ENCODE assay signal across 10 cellular contexts in genomic region chr9:137071282-137071681, GRCh38. TPM values are rescaled to one million over a fixed set of nuclear protein-coding genes. Genes with fewer than 3 reads are reported as not detected.
DNase-seq lines count a peak whose midpoint lies in the region; ATAC-seq and TF ChIP-seq lines count a peak whose summit lies in the region.
"Had no signal": no experiment of that assay in that cellular context is flagged by ENCODE, and none has a peak within 500 bp of the region (broad histone marks: within the 10 kb centered on the region; RNA-seq: fewer than 3 reads in every experiment).

No MANE protein-coding gene starts in this region.

- no peaks in the 10 kb centered on the region; the same call in 1 of the 2 replicates for H3K36me3 ChIP-seq in KOPT-K1 (ENCODE audit: insufficient read depth, low read length)
- H3K36me3 ChIP-seq: ovary had no signal

- peaks cover 0 to 3% (median 3%) of the 10 kb centered on the region in 3 donors for H3K27me3 Mint-ChIP-seq in CD14-positive monocyte (ENCODE audit: low read depth in 3 of 3)
- no peaks in the 10 kb centered on the region for H3K27me3 Mint-ChIP-seq in natural killer cell treated with Interleukin-12 subunit alpha and Interleukin-12 subunit beta and Interleukin-15 and Interleukin-18, amount 100 ng/mL, for 72 hours

- peaks cover 68% of the 10 kb centered on the region for H3K4me1 Mint-ChIP-seq in CD14-positive monocyte
- peaks cover 18 to 19% of the 10 kb centered on the region in 2 donors for H3K4me1 Mint-ChIP-seq in natural killer cell treated with Interleukin-12 subunit alpha and Interleukin-12 subunit beta and Interleukin-15 and Interleukin-18, amount 100 ng/mL, for 72 hours (ENCODE audit: low read depth in 2 of 2)

- H3K27ac ChIP-seq in KOPT-K1 (ENCODE audit: low read depth, low read length, poor library complexity, severe bottlenecking) (peak overlapping the region; percentile 37), caudate nucleus (ENCODE audit: low read depth, low read length) (peak overlapping the region; percentile 98)
- H3K27ac ChIP-seq: ovary had no signal

- peak overlapping the region; percentile 41 to 96 (median 89) for H3K27ac Mint-ChIP-seq in CD14-positive monocyte
- peak overlapping the region; percentile 89 to 90 for H3K27ac Mint-ChIP-seq in natural killer cell treated with Interleukin-12 subunit alpha and Interleukin-12 subunit beta and Interleukin-15 and Interleukin-18, amount 100 ng/mL, for 72 hours

- H3K4me3 Mint-ChIP-seq in CD14-positive monocyte: peak overlapping the region; percentile 75 to 91
- peak overlapping the region; percentile 88 for H3K4me3 Mint-ChIP-seq in natural killer cell treated with Interleukin-12 subunit alpha and Interleukin-12 subunit beta and Interleukin-15 and Interleukin-18, amount 100 ng/mL, for 72 hours

- DNase-seq in CD14-positive monocyte (ENCODE audit: low spot score) (no peak), caudate nucleus (lab: John Stamatoyannopoulos, UW) (no peak), AML-193 (lab: John Stamatoyannopoulos, UW) (no peak), NCI-H524 (lab: John Stamatoyannopoulos, UW) (no peak), NOMO-1 (lab: John Stamatoyannopoulos, UW; ENCODE audit: unreplicated experiment in 2 of 2) (no peak)
- DNase-seq in natural killer cell treated with Interleukin-12 subunit alpha and Interleukin-12 subunit beta and Interleukin-15 and Interleukin-18, amount 100 ng/mL, for 72 hours (ENCODE audit: low spot score): no peak

- no peak for ATAC-seq in natural killer cell treated with Interleukin-12 subunit alpha and Interleukin-12 subunit beta and Interleukin-15 and Interleukin-18, amount 100 ng/mL, for 72 hours
- ATAC-seq in GM18502 (IDR thresholded peaks at IDR 0.05; ENCODE audit: poor library complexity, unreplicated experiment): no peak

- TF ChIP-seq CTCF in CD14-positive monocyte (IDR thresholded peaks at IDR 0.05): no peak

- no peaks in the 10 kb centered on the region for H3K9me3 ChIP-seq in KOPT-K1 (ENCODE audit: insufficient read depth, low read length, poor library complexity, severe bottlenecking)
- H3K9me3 ChIP-seq: ovary had no signal

- peaks cover 0 to 4% of the 10 kb centered on the region in 2 donors for H3K36me3 Mint-ChIP-seq in CD14-positive monocyte
- H3K36me3 Mint-ChIP-seq in natural killer cell treated with Interleukin-12 subunit alpha and Interleukin-12 subunit beta and Interleukin-15 and Interleukin-18, amount 100 ng/mL, for 72 hours: no peaks in the 10 kb centered on the region

- intact Hi-C loops in CD14-positive monocyte (cut with micrococcal nuclease): loop anchor here in 1 of 2 donors (2.0 kb wide), 1 partner anchor 16 kb away; the partner anchor contains the start of gene MAN1B1

- H3K9me3 Mint-ChIP-seq in CD14-positive monocyte: peaks cover 0 to 4% (median 2%) of the 10 kb centered on the region in 7 donors
- no peaks in the 10 kb centered on the region for H3K9me3 Mint-ChIP-seq in natural killer cell treated with Interleukin-12 subunit alpha and Interleukin-12 subunit beta and Interleukin-15 and Interleukin-18, amount 100 ng/mL, for 72 hours

RNA-seq across cellular contexts. Expression of gene SAPCD2, which starts 0.9 kb away (rescaled TPM):
- 1 to 10 TPM; 1.7 to 3.1 TPM for polyA plus RNA-seq in CD14-positive monocyte
- 10 to 100 TPM in 1 of 2 donors, 1 to 10 TPM in 1; 9.5 to 20.8 TPM for total RNA-seq in natural killer cell treated with Interleukin-12 subunit alpha and Interleukin-12 subunit beta and Interleukin-15 and Interleukin-18, amount 100 ng/mL, for 72 hours

RNA-seq across cellular contexts. Expression of gene UAP1L1, which starts 6.0 kb away (rescaled TPM):
- 10 to 100 TPM in 1 of 2 donors, 1 to 10 TPM in 1; 5.7 to 14.8 TPM for polyA plus RNA-seq in CD14-positive monocyte
- total RNA-seq in natural killer cell treated with Interleukin-12 subunit alpha and Interleukin-12 subunit beta and Interleukin-15 and Interleukin-18, amount 100 ng/mL, for 72 hours: 10 to 100 TPM; 19.9 to 22.0 TPM

RNA-seq across cellular contexts. Expression of gene MAN1B1, which starts 15.5 kb away (rescaled TPM):
- polyA plus RNA-seq in CD14-positive monocyte: 10 to 100 TPM; 29.3 to 38.2 TPM
- 10 to 100 TPM; 34.1 to 55.8 TPM for total RNA-seq in natural killer cell treated with Interleukin-12 subunit alpha and Interleukin-12 subunit beta and Interleukin-15 and Interleukin-18, amount 100 ng/mL, for 72 hours

RNA-seq across cellular contexts. Expression of gene ENTPD2, which starts 17.4 kb away (rescaled TPM):
- not detected for polyA plus RNA-seq in CD14-positive monocyte
- total RNA-seq in natural killer cell treated with Interleukin-12 subunit alpha and Interleukin-12 subunit beta and Interleukin-15 and Interleukin-18, amount 100 ng/mL, for 72 hours: not detected
- total RNA-seq: G401 had no signal

RNA-seq across cellular contexts. Expression of gene NPDC1, which starts 25.3 kb away (rescaled TPM):
- under 1 TPM in 1 of 2 donors, not detected in 1; 0.51 TPM for polyA plus RNA-seq in CD14-positive monocyte
- 10 to 100 TPM; 11.2 to 41.7 TPM for total RNA-seq in natural killer cell treated with Interleukin-12 subunit alpha and Interleukin-12 subunit beta and Interleukin-15 and Interleukin-18, amount 100 ng/mL, for 72 hours
